8 cellular contexts compared by ENCODE assay signal in the genomic region with DNA sequence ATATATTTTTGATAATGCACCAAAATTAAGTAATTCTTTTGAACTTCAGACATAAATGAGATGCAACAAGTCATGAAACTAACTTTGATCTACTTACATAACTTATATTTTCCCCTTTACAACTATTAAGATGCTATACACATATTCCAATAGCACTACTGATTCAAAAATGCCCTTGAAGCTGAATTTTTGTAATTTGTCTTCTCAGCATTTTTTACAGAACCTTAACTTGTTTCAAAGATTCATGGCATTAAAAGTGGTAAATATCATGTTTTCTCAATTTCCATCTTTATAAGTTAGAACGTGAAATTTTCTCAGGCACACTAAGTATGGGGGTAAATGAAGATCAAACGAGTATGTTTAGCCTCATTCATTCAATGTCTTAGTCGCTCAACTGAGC.
"Had no signal": no experiment of that assay in that cellular context is flagged by ENCODE, and none has a peak within 500 bp of the region (broad histone marks: within the 10 kb centered on the region; RNA-seq: fewer than 3 reads in every experiment).

No MANE protein-coding gene starts in this region.

- H3K4me3 Mint-ChIP-seq: GM23338, HFFc6, IgD-negative memory B cell had no signal

- H3K4me1 Mint-ChIP-seq: GM23338 had no signal

- DNase-seq: H7, HFFc6, KG1 had no signal

- H3K36me3 ChIP-seq: HAP-1 had no signal

- H2AFZ ChIP-seq: GM23338 had no signal

- H3K36me3 Mint-ChIP-seq: IgD-negative memory B cell had no signal

- H3K27ac Mint-ChIP-seq: GM23338, HFFc6, IgD-negative memory B cell had no signal

- ATAC-seq: GM23338, HCT116 had no signal

- H3K9me3 Mint-ChIP-seq: GM23338, HFFc6 had no signal

- H3K4me1 ChIP-seq: HAP-1 had no signal

- H3K27ac ChIP-seq: HL-60 had no signal

- H3K4me2 ChIP-seq: GM23338 had no signal

- H3K4me3 ChIP-seq: GM23338, HAP-1 had no signal

- H3K9me3 ChIP-seq: HAP-1 had no signal
